1 cellular context compared by ENCODE assay signal in the genomic region with DNA sequence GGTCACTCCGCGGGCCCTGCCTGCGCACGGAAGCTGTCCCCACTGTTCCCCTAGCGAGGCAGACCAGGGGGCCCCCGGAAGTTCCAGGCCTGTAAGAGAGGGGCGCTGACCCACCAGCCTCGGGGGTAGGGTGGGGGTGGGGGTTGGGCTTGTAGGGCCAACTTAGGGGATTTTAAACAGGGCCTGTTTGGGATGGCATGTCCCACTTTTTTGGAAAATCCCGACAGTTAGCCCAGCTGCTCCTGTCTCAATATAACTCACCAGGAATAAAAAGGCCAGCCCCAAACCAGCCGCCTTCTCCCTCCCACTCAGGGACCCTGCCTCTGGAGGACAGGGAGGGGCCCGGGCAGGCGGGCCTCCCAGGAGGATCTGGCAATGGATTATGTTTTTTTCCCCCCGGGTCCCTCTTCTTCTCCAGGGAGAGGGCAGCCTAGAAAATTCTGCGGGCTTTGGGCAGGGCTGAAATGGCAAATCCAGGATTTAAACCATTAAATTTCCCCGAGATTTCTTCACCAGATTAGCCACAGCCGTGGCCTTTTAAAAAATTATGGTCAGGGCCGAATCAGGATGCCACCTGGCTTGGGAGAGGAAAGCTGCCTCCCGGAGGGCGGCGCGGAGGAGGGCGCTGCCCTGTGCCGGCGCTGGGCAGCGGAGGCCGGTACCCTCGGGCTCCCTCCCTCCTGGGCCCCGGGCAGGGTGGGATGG.
TF ChIP-seq lines count a peak whose summit lies in the region.

No MANE protein-coding gene starts in this region.

TF ChIP-seq in HepG2, 621 proteins besides CTCF, POLR2A, EP300 and RAD21:
- TF ChIP-seq, protein P1, sequence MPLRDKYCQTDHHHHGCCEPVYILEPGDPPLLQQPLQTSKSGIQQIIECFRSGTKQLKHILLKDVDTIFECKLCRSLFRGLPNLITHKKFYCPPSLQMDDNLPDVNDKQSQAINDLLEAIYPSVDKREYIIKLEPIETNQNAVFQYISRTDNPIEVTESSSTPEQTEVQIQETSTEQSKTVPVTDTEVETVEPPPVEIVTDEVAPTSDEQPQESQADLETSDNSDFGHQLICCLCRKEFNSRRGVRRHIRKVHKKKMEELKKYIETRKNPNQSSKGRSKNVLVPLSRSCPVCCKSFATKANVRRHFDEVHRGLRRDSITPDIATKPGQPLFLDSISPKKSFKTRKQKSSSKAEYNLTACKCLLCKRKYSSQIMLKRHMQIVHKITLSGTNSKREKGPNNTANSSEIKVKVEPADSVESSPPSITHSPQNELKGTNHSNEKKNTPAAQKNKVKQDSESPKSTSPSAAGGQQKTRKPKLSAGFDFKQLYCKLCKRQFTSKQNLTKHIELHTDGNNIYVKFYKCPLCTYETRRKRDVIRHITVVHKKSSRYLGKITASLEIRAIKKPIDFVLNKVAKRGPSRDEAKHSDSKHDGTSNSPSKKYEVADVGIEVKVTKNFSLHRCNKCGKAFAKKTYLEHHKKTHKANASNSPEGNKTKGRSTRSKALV (CRISPR knock-in tag; IDR thresholded peaks at IDR 0.05), result 0 out of 2 replicates have a peak, but pooled peaks have one; percentile 11
- TF ChIP-seq ZNF777 (CRISPR knock-in tag; IDR thresholded peaks at IDR 0.05) (0 out of 2 replicates have a peak, but pooled peaks have one; percentile 6), ZNF232 (CRISPR knock-in tag; IDR thresholded peaks at IDR 0.05; ENCODE audit: borderline replicate concordance) (no peak), ZKSCAN8 (CRISPR knock-in tag; IDR thresholded peaks at IDR 0.05; ENCODE audit: borderline replicate concordance) (no peak), HDAC6 (IDR thresholded peaks at IDR 0.05; ENCODE audit: low read depth, low read length) (no peak)
